In the genomic region with DNA sequence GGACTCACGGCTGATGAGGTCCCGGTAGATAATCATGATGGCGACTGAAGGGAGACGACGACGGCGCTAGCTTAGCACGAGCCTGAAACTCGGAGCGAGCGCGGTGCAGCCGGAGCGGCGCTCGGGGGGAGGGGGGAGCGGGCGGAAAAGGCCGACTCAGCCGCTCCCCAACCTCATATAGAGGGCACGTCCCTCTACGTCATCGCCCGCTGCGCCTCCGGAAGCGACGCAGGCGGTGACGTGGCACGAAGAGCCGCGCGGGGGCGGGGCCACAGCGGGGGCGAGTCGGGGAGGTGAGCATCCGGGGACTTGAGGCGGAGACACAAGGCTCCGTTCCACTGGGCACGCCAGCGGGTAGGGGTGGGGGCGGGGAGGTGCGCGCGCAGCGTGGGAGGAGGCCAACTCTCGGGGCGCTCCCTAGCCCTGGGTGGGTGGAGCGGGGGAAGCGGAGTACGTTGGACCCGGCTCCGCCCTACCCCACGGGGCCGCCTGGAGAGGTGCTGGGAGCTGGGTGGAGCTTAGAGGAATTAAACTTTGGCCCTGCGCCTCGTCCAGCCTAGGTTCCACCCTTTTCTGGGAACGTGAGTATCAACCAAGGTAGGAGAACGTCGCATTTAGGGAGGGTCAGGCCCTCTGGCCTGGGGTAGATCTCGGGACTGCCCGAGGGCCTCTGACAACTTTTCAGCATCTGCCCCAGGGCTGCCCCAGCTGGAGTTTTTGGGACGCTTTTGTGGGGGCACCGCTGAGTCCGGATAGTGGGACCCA, we compare ENCODE assay signal across 8 cellular contexts. TPM values are rescaled to one million over a fixed set of nuclear protein-coding genes. Genes with fewer than 3 reads are reported as not detected.
DNase-seq lines count a peak whose midpoint lies in the region; ATAC-seq and TF ChIP-seq lines count a peak whose summit lies in the region.

A gene (minus strand): TSS at position 150 of the 765 bp plus-strand sequence. CDS start 114 bp downstream, at position 36.

- H3K4me3 Mint-ChIP-seq in nephron = peak within 1 kb of the TSS; percentile 99 to 100 (median 99)
- H3K4me3 Mint-ChIP-seq in stimulated activated naive CD8-positive, alpha-beta T cell treated with anti-CD3 and anti-CD28 coated beads, Interleukin-15, Interleukin-2, amounts not matched to agents 100 ng/mL and 50 ng/mL, for 24 hours = peak within 1 kb of the TSS; percentile 96

- TF ChIP-seq CTCF in RWPE2 (IDR thresholded peaks at IDR 0.05; ENCODE audit: poor library complexity, severe bottlenecking) (no peak), nephron (IDR thresholded peaks at IDR 0.05; ENCODE audit: unreplicated experiment in 3 of 3) (no peak)

- H3K27me3 Mint-ChIP-seq in nephron (ENCODE audit: low read depth) = no peaks in the 10 kb centered on the region
- no peaks in the 10 kb centered on the region for H3K27me3 Mint-ChIP-seq in stimulated activated naive CD8-positive, alpha-beta T cell treated with anti-CD3 and anti-CD28 coated beads, Interleukin-15, Interleukin-2, amounts not matched to agents 100 ng/mL and 50 ng/mL, for 24 hours

- no peaks in the 10 kb centered on the region for H3K9me3 Mint-ChIP-seq in nephron
- no peaks in the 10 kb centered on the region for H3K9me3 Mint-ChIP-seq in stimulated activated naive CD8-positive, alpha-beta T cell treated with anti-CD3 and anti-CD28 coated beads, Interleukin-15, Interleukin-2, amounts not matched to agents 100 ng/mL and 50 ng/mL, for 24 hours

- peaks cover 36% of the 10 kb centered on the region for H3K4me1 Mint-ChIP-seq in nephron
- H3K4me1 Mint-ChIP-seq in stimulated activated naive CD8-positive, alpha-beta T cell treated with anti-CD3 and anti-CD28 coated beads, Interleukin-15, Interleukin-2, amounts not matched to agents 100 ng/mL and 50 ng/mL, for 24 hours (ENCODE audit: low read depth) = peaks cover 60% of the 10 kb centered on the region

- H3K27ac ChIP-seq in RWPE2 (ENCODE audit: poor library complexity, severe bottlenecking) = peak within 1 kb of the TSS; percentile 95

- H3K27me3 ChIP-seq in RWPE2 (ENCODE audit: insufficient read depth, poor library complexity, severe bottlenecking) = no peaks in the 10 kb centered on the region

- H3K36me3 Mint-ChIP-seq in nephron (ENCODE audit: low read depth) = peaks cover 63% of the 10 kb centered on the region
- H3K36me3 Mint-ChIP-seq in stimulated activated naive CD8-positive, alpha-beta T cell treated with anti-CD3 and anti-CD28 coated beads, Interleukin-15, Interleukin-2, amounts not matched to agents 100 ng/mL and 50 ng/mL, for 24 hours (ENCODE audit: low read depth) = peaks cover 60% of the 10 kb centered on the region

- ATAC-seq in RWPE2 (ENCODE audit: low read depth) = peak; percentile 90

- H3K4me1 ChIP-seq in RWPE2 (ENCODE audit: insufficient read depth, poor library complexity, severe bottlenecking) = peaks cover 20% of the 10 kb centered on the region

- peaks cover 71% of the 10 kb centered on the region for H3K36me3 ChIP-seq in RWPE2 (ENCODE audit: low read depth)

- peak; percentile 99 for DNase-seq in EH (ENCODE audit: low read depth)
- peak; percentile 93 for DNase-seq in H4 (ENCODE audit: low spot score)
- peak; percentile 98 for DNase-seq in LoVo (ENCODE audit: low spot score)
- peak; percentile 98 for DNase-seq in RWPE2 (ENCODE audit: low spot score)
- peak; percentile 100 for DNase-seq in activated T-helper 9 cell treated with anti-CD3 and anti-CD28 coated beads, Interleukin-2, amount 50 U/mL, for 16 hours (ENCODE audit: low read depth)
- peak; percentile 98 for DNase-seq in fibroblast of peridontal ligament (ENCODE audit: extremely low read depth)

- no peaks in the 10 kb centered on the region for H3K9me3 ChIP-seq in RWPE2 (ENCODE audit: severe bottlenecking)

- H3K27ac Mint-ChIP-seq in nephron = peak within 1 kb of the TSS; percentile 99 to 100 (median 100)
- peak within 1 kb of the TSS; percentile 99 for H3K27ac Mint-ChIP-seq in stimulated activated naive CD8-positive, alpha-beta T cell treated with anti-CD3 and anti-CD28 coated beads, Interleukin-15, Interleukin-2, amounts not matched to agents 100 ng/mL and 50 ng/mL, for 24 hours

- H3K4me3 ChIP-seq in RWPE2 (ENCODE audit: severe bottlenecking) = peak within 1 kb of the TSS; percentile 71

RNA-seq across cellular contexts. Expression of the gene that starts here (rescaled TPM):
- total RNA-seq in H4 (2014; rRNA removed; shearing (Covaris generic)) = 2,361 and 2,437 TPM in 2 replicates

Comparison
In these comparisons a context has a peak if more than half of its experiments do, and no peak if none do; other contexts are left out.
1. Peak in every context shown above with its lines: DNase-seq, ATAC-seq, H3K4me3 ChIP-seq and H3K27ac ChIP-seq.